ENCODE assay signal across 25 cellular contexts in the genomic region with DNA sequence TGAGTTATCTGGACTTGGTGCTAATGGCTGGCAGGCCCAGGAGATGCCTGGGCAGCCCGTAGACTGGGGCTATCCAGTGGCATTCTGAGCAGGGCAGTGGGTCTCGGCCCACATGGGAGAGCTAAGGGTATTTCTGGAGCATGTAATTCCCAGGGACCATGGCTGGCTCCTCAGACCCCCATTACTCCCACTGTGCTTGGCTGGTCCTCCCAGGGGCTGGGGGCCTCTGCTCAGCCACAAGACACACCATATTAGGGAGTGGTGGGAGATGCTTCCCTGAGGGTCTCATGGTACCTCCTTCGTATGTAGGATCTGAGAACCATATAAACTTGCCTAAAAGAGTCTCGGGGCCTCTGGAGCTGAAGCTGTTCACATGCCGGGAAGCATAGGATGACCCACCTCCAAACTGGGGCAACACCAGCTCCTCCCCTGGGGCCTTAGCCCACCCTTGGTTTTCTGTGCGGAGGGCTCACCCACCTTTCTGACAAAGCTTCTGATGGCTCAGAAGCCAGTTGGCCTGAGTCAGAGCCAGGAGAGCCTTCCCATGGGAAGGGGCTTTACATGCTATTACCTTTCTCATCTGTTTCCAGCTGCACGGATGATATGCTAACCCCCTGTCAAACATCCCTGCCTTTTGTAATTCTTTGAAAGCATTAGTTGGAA. TPM values are rescaled to one million over a fixed set of nuclear protein-coding genes. Genes with fewer than 3 reads are reported as not detected.
DNase-seq lines count a peak whose midpoint lies in the region; ATAC-seq and TF ChIP-seq lines count a peak whose summit lies in the region.
"Had no signal": no experiment of that assay in that cellular context is flagged by ENCODE, and none has a peak within 500 bp of the region (broad histone marks: within the 10 kb centered on the region; RNA-seq: fewer than 3 reads in every experiment).

No MANE protein-coding gene starts in this region.

- no peak overlapping the region for H3K27ac ChIP-seq in neuronal stem cell (replicated peaks; ENCODE audit: low read length)
- H3K27ac ChIP-seq in hepatocyte: no peak overlapping the region
- H3K27ac ChIP-seq: SK-N-MC, VCaP had no signal

- no peak overlapping the region for H3K23ac ChIP-seq in neuronal stem cell (ENCODE audit: low read depth, low read length, poor library complexity)

- no peak overlapping the region for H3K14ac ChIP-seq in neuronal stem cell (ENCODE audit: low read length)

- H3K9me3 Mint-ChIP-seq in central memory CD8-positive, alpha-beta T cell: no peaks in the 10 kb centered on the region
- no peaks in the 10 kb centered on the region for H3K9me3 Mint-ChIP-seq in natural killer cell treated with Interleukin-12 subunit alpha and Interleukin-12 subunit beta and Interleukin-15 and Interleukin-18, amount 100 ng/mL, for 72 hours
- H3K9me3 Mint-ChIP-seq: CD14-positive monocyte; stimulated activated naive CD8-positive, alpha-beta T cell treated with anti-CD3 and anti-CD28 coated beads, Interleukin-15, Interleukin-2, amounts not matched to agents 100 ng/mL and 50 ng/mL, for 24 hours had no signal

- no peaks in the 10 kb centered on the region for H3K4me1 Mint-ChIP-seq in central memory CD8-positive, alpha-beta T cell
- peaks cover 32 to 57% of the 10 kb centered on the region in 2 donors for H3K4me1 Mint-ChIP-seq in natural killer cell treated with Interleukin-12 subunit alpha and Interleukin-12 subunit beta and Interleukin-15 and Interleukin-18, amount 100 ng/mL, for 72 hours (ENCODE audit: low read depth in 2 of 2)

- no peaks in the 10 kb centered on the region for H3K27me3 Mint-ChIP-seq in central memory CD8-positive, alpha-beta T cell
- no peaks in the 10 kb centered on the region for H3K27me3 Mint-ChIP-seq in natural killer cell treated with Interleukin-12 subunit alpha and Interleukin-12 subunit beta and Interleukin-15 and Interleukin-18, amount 100 ng/mL, for 72 hours
- H3K27me3 Mint-ChIP-seq: stimulated activated naive CD8-positive, alpha-beta T cell treated with anti-CD3 and anti-CD28 coated beads, Interleukin-15, Interleukin-2, amounts not matched to agents 100 ng/mL and 50 ng/mL, for 24 hours had no signal

- ATAC-seq in Right ventricle myocardium inferior (no peak), left ventricle myocardium superior (no peak)
- ATAC-seq in central memory CD8-positive, alpha-beta T cell (replicated peaks; ENCODE audit: extremely low read depth, poor library complexity, severe bottlenecking): no peak
- no peak for ATAC-seq in natural killer cell treated with Interleukin-12 subunit alpha and Interleukin-12 subunit beta and Interleukin-15 and Interleukin-18, amount 100 ng/mL, for 72 hours
- ATAC-seq: left colon had no signal

- no peaks in the 10 kb centered on the region for H3K9me3 ChIP-seq in neuronal stem cell (replicated peaks in 1 of 2; ENCODE audit: control insufficient read depth in 2 of 2, insufficient read depth in 1 of 2, low read depth in 1 of 2, low read length in 2 of 2)
- no peaks in the 10 kb centered on the region for H3K9me3 ChIP-seq in hepatocyte (ENCODE audit: low read depth)
- H3K9me3 ChIP-seq: tibial nerve had no signal

- H4K8ac ChIP-seq in neuronal stem cell (ENCODE audit: low read depth, low read length): no peak overlapping the region

- H2BK12ac ChIP-seq in neuronal stem cell (ENCODE audit: low read length): no peak overlapping the region

- no peak overlapping the region for H2BK5ac ChIP-seq in neuronal stem cell (ENCODE audit: low read length)

- H3K4me3 Mint-ChIP-seq in central memory CD8-positive, alpha-beta T cell: no peak overlapping the region
- no peak overlapping the region for H3K4me3 Mint-ChIP-seq in natural killer cell treated with Interleukin-12 subunit alpha and Interleukin-12 subunit beta and Interleukin-15 and Interleukin-18, amount 100 ng/mL, for 72 hours
- H3K4me3 Mint-ChIP-seq: CD14-positive monocyte; stimulated activated naive CD8-positive, alpha-beta T cell treated with anti-CD3 and anti-CD28 coated beads, Interleukin-15, Interleukin-2, amounts not matched to agents 100 ng/mL and 50 ng/mL, for 24 hours had no signal

- H2BK15ac ChIP-seq in neuronal stem cell (ENCODE audit: low read length): no peak overlapping the region

- H3K4me1 ChIP-seq in neuronal stem cell (ENCODE audit: control insufficient read depth in 2 of 2, insufficient read depth in 1 of 2, low read depth in 1 of 2, low read length in 2 of 2) (peaks cover 7 to 13% of the 10 kb centered on the region in 2 donors), hepatocyte (ENCODE audit: insufficient read depth) (peaks cover 62% of the 10 kb centered on the region)

- no peaks in the 10 kb centered on the region for H3K36me3 Mint-ChIP-seq in central memory CD8-positive, alpha-beta T cell (ENCODE audit: insufficient read depth)
- no peaks in the 10 kb centered on the region for H3K36me3 Mint-ChIP-seq in natural killer cell treated with Interleukin-12 subunit alpha and Interleukin-12 subunit beta and Interleukin-15 and Interleukin-18, amount 100 ng/mL, for 72 hours

- H3K27ac Mint-ChIP-seq in central memory CD8-positive, alpha-beta T cell (ENCODE audit: low read depth): peak overlapping the region; percentile 65
- H3K27ac Mint-ChIP-seq in natural killer cell treated with Interleukin-12 subunit alpha and Interleukin-12 subunit beta and Interleukin-15 and Interleukin-18, amount 100 ng/mL, for 72 hours: peak overlapping the region in 1 of 2 donors; percentile 95
- H3K27ac Mint-ChIP-seq: stimulated activated naive CD8-positive, alpha-beta T cell treated with anti-CD3 and anti-CD28 coated beads, Interleukin-15, Interleukin-2, amounts not matched to agents 100 ng/mL and 50 ng/mL, for 24 hours had no signal

- peak overlapping the region; percentile 66 for H2AK5ac ChIP-seq in neuronal stem cell (ENCODE audit: low read depth, low read length)

- intact Hi-C loops in Right ventricle myocardium inferior (cut with DNase I): no loop called here
- intact Hi-C loops in left ventricle myocardium superior (cut with micrococcal nuclease): no loop called here

- no peak overlapping the region for H2AFZ ChIP-seq in neuronal stem cell (ENCODE audit: low read length)
- H2AFZ ChIP-seq in hepatocyte: no peak overlapping the region

- H3K36me3 ChIP-seq in neuronal stem cell (replicated peaks in 1 of 2; ENCODE audit: control insufficient read depth in 2 of 2, insufficient read depth in 2 of 2, low read length in 2 of 2) (no peaks in the 10 kb centered on the region), hepatocyte (replicated peaks; ENCODE audit: insufficient read depth, low read depth) (no peaks in the 10 kb centered on the region)
- H3K36me3 ChIP-seq: tibial nerve had no signal

- H3K18ac ChIP-seq in neuronal stem cell (ENCODE audit: low read length): no peak overlapping the region

- H4K20me1 ChIP-seq in hepatocyte (ENCODE audit: insufficient read depth, poor library complexity, severe bottlenecking): no peaks in the 10 kb centered on the region

- H2BK120ac ChIP-seq in neuronal stem cell (ENCODE audit: low read depth, low read length): no peak overlapping the region

- H3K79me1 ChIP-seq in neuronal stem cell (ENCODE audit: low read depth, low read length): no peaks in the 10 kb centered on the region

- H4K91ac ChIP-seq in neuronal stem cell (ENCODE audit: low read depth, low read length, poor library complexity): peak overlapping the region; percentile 3

- no peak overlapping the region for H3K9ac ChIP-seq in neuronal stem cell (ENCODE audit: low read depth, low read length, poor library complexity)

- H3K9me2 ChIP-seq in hepatocyte (replicated peaks; ENCODE audit: insufficient read depth): no peaks in the 10 kb centered on the region

- H3K79me2 ChIP-seq in hepatocyte: peaks cover 3% of the 10 kb centered on the region

- WGBS in neuronal stem cell (ENCODE audit: extremely low coverage in 2 of 2, insufficient read length in 2 of 2, insufficient replicate concordance in 1 of 2), 2 donors: no CpG with 5 or more reads among the region's 7 CpGs
- WGBS in hepatocyte (ENCODE audit: low lambda C conversion rate, missing lambda C conversion rate): 71% methylated on average over 7 of the region's 7 CpGs

- no peak overlapping the region for H3K4ac ChIP-seq in neuronal stem cell (ENCODE audit: low read length)

- peak; percentile 42 for DNase-seq in Right ventricle myocardium inferior (ENCODE audit: missing footprints)
- no peak for DNase-seq in left ventricle myocardium superior
- DNase-seq in central memory CD8-positive, alpha-beta T cell (ENCODE audit: low spot score in 2 of 2): no peak
- no peak for DNase-seq in neuronal stem cell (ENCODE audit: low spot score)
- DNase-seq in hepatocyte (ENCODE audit: low spot score): no peak
- DNase-seq in activated CD4-positive, CD25-positive, alpha-beta regulatory T cell (lab: John Stamatoyannopoulos, UW): no peak
- no peak for DNase-seq in natural killer cell treated with Interleukin-12 subunit alpha and Interleukin-12 subunit beta and Interleukin-15 and Interleukin-18, amount 100 ng/mL, for 72 hours (ENCODE audit: low spot score)
- no peak for DNase-seq in foreskin melanocyte
- DNase-seq: ACHN; activated CD8-positive, alpha-beta memory T cell treated with anti-CD3 and anti-CD28 coated beads, Interleukin-2, amount 50 U/mL, for 48 hours; activated naive CD4-positive, alpha-beta T cell; amniotic stem cell; Kasumi-1; left colon; NCI-H1048; NCI-H2029 treated with DMSO at 0.1 percent for 48 hours; stimulated activated CD4-positive, alpha-beta T cell treated with anti-CD3 and anti-CD28 coated beads, Interleukin-4, amount 100 ng/mL, for 4 hours; T-helper 2 cell had no signal

- H3K4me2 ChIP-seq in neuronal stem cell (ENCODE audit: insufficient read depth, low read length, poor library complexity, severe bottlenecking) (no peak overlapping the region), hepatocyte (no peak overlapping the region)

- peaks cover 0 to 2% (median 0%) of the 10 kb centered on the region in 3 experiments for H3K27me3 ChIP-seq in neuronal stem cell (ENCODE audit: control insufficient read depth in 3 of 3, insufficient read depth in 3 of 3, low read depth in 1 of 3, low read length in 3 of 3)
- H3K27me3 ChIP-seq in hepatocyte: no peaks in the 10 kb centered on the region
- H3K27me3 ChIP-seq: dorsolateral prefrontal cortex, tibial nerve had no signal

- TF ChIP-seq CTCF in hepatocyte (IDR thresholded peaks at IDR 0.05; ENCODE audit: poor library complexity): no peak

- no peak overlapping the region for H3K4me3 ChIP-seq in neuronal stem cell (ENCODE audit: low read length in 2 of 2)
- no peak overlapping the region for H3K4me3 ChIP-seq in hepatocyte
- H3K4me3 ChIP-seq: dorsolateral prefrontal cortex, SK-N-MC, tibial nerve had no signal

RNA-seq across cellular contexts. Expression of gene FTH1, which starts 9.5 kb away (rescaled TPM):
- 2,493 TPM for total RNA-seq in Right ventricle myocardium inferior
- 2,305 TPM for total RNA-seq in left ventricle myocardium superior
- polyA plus RNA-seq in neuronal stem cell (2013, experiment 1 of 2): 1,611 TPM
- polyA plus RNA-seq in neuronal stem cell (2013, experiment 2 of 2): 1,599 TPM
- 1,071 and 1,519 TPM in 2 replicates for total RNA-seq in hepatocyte
- polyA plus RNA-seq in hepatocyte: 8,379 and 8,694 TPM in 2 replicates
- over 10,000 TPM in 1 of 2 donors, 1,000 to 10,000 TPM in 1; 5,097 to 40,662 TPM for total RNA-seq in natural killer cell treated with Interleukin-12 subunit alpha and Interleukin-12 subunit beta and Interleukin-15 and Interleukin-18, amount 100 ng/mL, for 72 hours

RNA-seq across cellular contexts. Expression of gene BEST1, which starts 26.8 kb away (rescaled TPM):
- 1.9 TPM for total RNA-seq in Right ventricle myocardium inferior
- total RNA-seq in left ventricle myocardium superior: 1.1 TPM
- 0.11 TPM for polyA plus RNA-seq in neuronal stem cell (2013, experiment 1 of 2)
- 0.10 TPM for polyA plus RNA-seq in neuronal stem cell (2013, experiment 2 of 2)
- 3.5 and 4.7 TPM in 2 replicates for total RNA-seq in hepatocyte
- polyA plus RNA-seq in hepatocyte: 5.7 and 6.9 TPM in 2 replicates
- total RNA-seq in natural killer cell treated with Interleukin-12 subunit alpha and Interleukin-12 subunit beta and Interleukin-15 and Interleukin-18, amount 100 ng/mL, for 72 hours: 1 to 10 TPM; 1.0 to 1.9 TPM

RNA-seq across cellular contexts. Expression of gene RAB3IL1, which starts 59.6 kb away (rescaled TPM):
- total RNA-seq in Right ventricle myocardium inferior (14.0 TPM), left ventricle myocardium superior (11.1 TPM), hepatocyte (9.1 and 10.8 TPM in 2 replicates)
- polyA plus RNA-seq in neuronal stem cell (2013, experiment 1 of 2): 2.4 TPM
- 3.5 TPM for polyA plus RNA-seq in neuronal stem cell (2013, experiment 2 of 2)
- 15.4 and 18.6 TPM in 2 replicates for polyA plus RNA-seq in hepatocyte
- total RNA-seq in natural killer cell treated with Interleukin-12 subunit alpha and Interleukin-12 subunit beta and Interleukin-15 and Interleukin-18, amount 100 ng/mL, for 72 hours: not detected
- total RNA-seq: mononuclear cell had no signal
- polyA plus RNA-seq: CD14-positive monocyte had no signal

Comparison
In these comparisons a context has a peak if more than half of its experiments do, and no peak if none do; other contexts are left out.
1. RNA of gene RAB3IL1, which starts 59.6 kb away (total RNA-seq): 14.0 TPM in Right ventricle myocardium inferior (single experiment), 11.1 TPM in left ventricle myocardium superior (single experiment) and 9.1 to 10.8 TPM in hepatocyte; not detected in natural killer cell treated with Interleukin-12 subunit alpha and Interleukin-12 subunit beta and Interleukin-15 and Interleukin-18, amount 100 ng/mL, for 72 hours; every median in the first group is over 10 times any median in the second.